8 cellular contexts compared by ENCODE assay signal in the genomic region with DNA sequence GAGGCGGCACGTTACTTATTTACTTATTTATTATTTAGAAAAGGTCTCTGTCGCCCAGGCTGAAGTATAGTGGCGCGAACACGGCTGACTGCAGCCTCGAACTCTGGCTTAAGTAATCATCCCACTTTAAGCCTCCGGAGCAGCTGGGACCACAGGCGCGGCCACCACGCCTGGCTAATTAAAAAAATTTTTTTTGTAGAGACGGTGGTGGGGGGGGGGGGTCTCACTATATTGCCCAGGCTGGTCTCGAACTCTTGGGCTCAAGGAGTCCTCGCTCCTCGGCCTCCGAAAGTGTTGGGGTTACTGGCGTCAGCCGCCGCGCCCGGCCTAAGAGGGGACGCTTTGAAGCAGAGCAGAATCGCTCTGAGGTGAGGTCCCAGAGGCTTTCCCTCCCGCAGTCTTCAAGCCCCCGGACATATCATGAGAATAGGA. TPM values are rescaled to one million over a fixed set of nuclear protein-coding genes. Genes with fewer than 3 reads are reported as not detected.
DNase-seq lines count a peak whose midpoint lies in the region; ATAC-seq and TF ChIP-seq lines count a peak whose summit lies in the region.

No MANE protein-coding gene starts in this region.

- H3K4me2 ChIP-seq in PC-9: peak overlapping the region; percentile 68

- peaks cover 34% of the 10 kb centered on the region for H3K4me1 ChIP-seq in PC-9 (replicated peaks; ENCODE audit: insufficient read depth)

- intact Hi-C loops in PC-9 (cut with micrococcal nuclease; ENCODE audit: unreplicated experiment) (no loop called here), sciatic nerve (cut with DNase I) (loop anchor here (10.0 kb wide), 1 partner anchor 50 kb away; no protein-coding TSS in a partner anchor)

- CTCF ChIA-PET in PC-9 (lab: Charles Lee): no interaction called here

- POLR2A ChIA-PET in PC-9 (lab: Charles Lee; ENCODE audit: unreplicated experiment): no interaction called here

- BruUV-seq in PC-9 (replicated peaks; lab: Mats Ljungman, UMichigan): TSS peak; percentile 71

- no peaks in the 10 kb centered on the region for H3K9me2 ChIP-seq in PC-9 (ENCODE audit: insufficient read depth)

- ATAC-seq in sciatic nerve: no peak

- H3K4me3 ChIP-seq in GM12864 (ENCODE audit: low read depth, low read length): peak overlapping the region; percentile 89
- H3K4me3 ChIP-seq in PC-9: peak overlapping the region; percentile 81; the same call in 1 of the 2 replicates
- H3K4me3 ChIP-seq in fibroblast of mammary gland (ENCODE audit: control insufficient read depth, low read depth, low read length): peak overlapping the region; percentile 61

- DNase-seq in GM12864 (ENCODE audit: low read depth): no peak
- DNase-seq in PC-9: no peak
- no peak for DNase-seq in fibroblast of mammary gland (ENCODE audit: low read depth)
- DNase-seq in sciatic nerve (ENCODE audit: low spot score): peak; percentile 68
- DNase-seq in G401 (ENCODE audit: low spot score): no peak
- DNase-seq in MV-4-11 (lab: John Stamatoyannopoulos, UW): no peak
- no peak for DNase-seq in SW480 (ENCODE audit: low spot score)
- DNase-seq in GM13977 (ENCODE audit: low spot score): no peak

- no peak overlapping the region; the same call in 1 of the 2 replicates for H3K27ac ChIP-seq in PC-9

- peaks cover 20% of the 10 kb centered on the region; the same call in 1 of the 2 replicates for H3F3A ChIP-seq in PC-9 (ENCODE audit: insufficient read depth, low read depth)

- in situ Hi-C loops in G401 (cut with HindIII; ENCODE audit: low sequenced_read_pairs): no loop called here
- in situ Hi-C loops in GM13977 (cut with MboI; ENCODE audit: low pct_unique_long_range_greater_than_20kb, low sequenced_read_pairs, unreplicated experiment): no loop called here

- peaks cover 5% of the 10 kb centered on the region; the same call in 1 of the 2 replicates for H4K20me1 ChIP-seq in PC-9 (ENCODE audit: insufficient read depth)

- no peaks in the 10 kb centered on the region for H3K9me3 ChIP-seq in PC-9 (ENCODE audit: insufficient read depth, low read depth)

- H3K79me2 ChIP-seq in PC-9 (ENCODE audit: low read depth): peaks cover 36% of the 10 kb centered on the region

- peak overlapping the region; percentile 79 for H2AFZ ChIP-seq in PC-9

- H3K36me3 ChIP-seq in PC-9 (ENCODE audit: low read depth): no peaks in the 10 kb centered on the region

- H3K27me3 ChIP-seq in PC-9 (ENCODE audit: insufficient read depth, low read depth): no peaks in the 10 kb centered on the region

- TF ChIP-seq CTCF in GM12864 (IDR thresholded peaks at IDR 0.05; ENCODE audit: low read depth, low read length, missing control alignments) (no peak), PC-9 (conservative IDR thresholded peaks at IDR 0.05) (no peak), fibroblast of mammary gland (conservative IDR thresholded peaks at IDR 0.05; ENCODE audit: control insufficient read depth, insufficient read depth, low read depth, low read length) (no peak), GM13977 (IDR thresholded peaks at IDR 0.05; ENCODE audit: extremely low read depth, insufficient read depth, missing control alignments) (no peak)

RNA-seq across cellular contexts. Expression of a gene that starts 0.7 kb away (rescaled TPM):
- total RNA-seq in PC-9 (2021) (11.0 and 13.0 TPM in 2 replicates), sciatic nerve (8.0 TPM)
- total RNA-seq in G401 (2014; rRNA removed; shearing (Covaris generic)): 29.7 and 41.2 TPM in 2 replicates

RNA-seq across cellular contexts. Expression of a gene that starts 16.1 kb away (rescaled TPM):
- total RNA-seq in PC-9 (2021): 2.4 and 2.7 TPM in 2 replicates
- 4.1 TPM for total RNA-seq in sciatic nerve
- total RNA-seq in G401 (2014; rRNA removed; shearing (Covaris generic)): 12.1 and 13.2 TPM in 2 replicates

RNA-seq across cellular contexts. Expression of a gene that starts 42.8 kb away (rescaled TPM):
- total RNA-seq in PC-9 (2021): 11.2 and 11.5 TPM in 2 replicates
- total RNA-seq in sciatic nerve: 138 TPM
- total RNA-seq in G401 (2014; rRNA removed; shearing (Covaris generic)): 8.8 and 11.3 TPM in 2 replicates

Comparison
In these comparisons a context has a peak if more than half of its experiments do, and no peak if none do; other contexts are left out.
1. RNA of a gene that starts 42.8 kb away (total RNA-seq): 138 TPM in sciatic nerve (single experiment); 8.8 to 11.3 TPM in G401 and 11.2 to 11.5 TPM in PC-9; every median in the first group is over 10 times any median in the second.
2. Peak in every context shown above with its lines, with median percentiles within 50 percentile points of each other: H3K4me3 ChIP-seq.